22 cellular contexts compared by ENCODE assay signal in genomic region chr11:72745511-72745910, GRCh38.
"Had no signal": no experiment of that assay in that cellular context is flagged by ENCODE, and none has a peak within 500 bp of the region (broad histone marks: within the 10 kb centered on the region; RNA-seq: fewer than 3 reads in every experiment).

No MANE protein-coding gene starts in this region.

- H3K27me3 Mint-ChIP-seq: activated CD4-positive, alpha-beta T cell treated with anti-CD3 and anti-CD28 coated beads, Interleukin-2, amount 10 ng/mL, durations not matched to agents 24 days and 14 days; activated naive CD8-positive, alpha-beta T cell treated with anti-CD3 and anti-CD28 coated beads for 36 hours had no signal

- H3K4me1 ChIP-seq: parathyroid adenoma had no signal

- H3K27ac ChIP-seq: body of pancreas, esophagus muscularis mucosa, hepatocyte, parathyroid adenoma, suprapubic skin had no signal

- H3K9me3 Mint-ChIP-seq: activated CD4-positive, alpha-beta T cell treated with anti-CD3 and anti-CD28 coated beads, Interleukin-2, amount 10 ng/mL, durations not matched to agents 24 days and 14 days; activated naive CD8-positive, alpha-beta T cell treated with anti-CD3 and anti-CD28 coated beads for 36 hours; activated T-cell treated with anti-CD3 and anti-CD28 coated beads, Interleukin-2, amount 50 U/mL, for 72 hours had no signal

- H3K27ac Mint-ChIP-seq: activated CD4-positive, alpha-beta T cell treated with anti-CD3 and anti-CD28 coated beads, Interleukin-2, amount 10 ng/mL, durations not matched to agents 24 days and 14 days; activated CD8-positive, alpha-beta T cell treated with anti-CD3 and anti-CD28 coated beads, Interleukin-2, amount 10 ng/mL, durations not matched to agents 7 days and 5 days; activated naive CD8-positive, alpha-beta T cell treated with anti-CD3 and anti-CD28 coated beads for 36 hours; activated T-cell treated with anti-CD3 and anti-CD28 coated beads, Interleukin-2, amount 50 U/mL, for 72 hours had no signal

- ATAC-seq: activated CD8-positive, alpha-beta T cell treated with anti-CD3 and anti-CD28 coated beads, Interleukin-2, amount 10 ng/mL, durations not matched to agents 7 days and 5 days; activated T-cell treated with anti-CD3 and anti-CD28 coated beads, Interleukin-2, amount 50 U/mL, for 72 hours; body of pancreas; stimulated activated naive CD8-positive, alpha-beta T cell treated with anti-CD3 and anti-CD28 coated beads, Interleukin-15, Interleukin-2, amounts not matched to agents 100 U/mL and 50 U/mL, for 24 hours had no signal

- H3K36me3 ChIP-seq: esophagus muscularis mucosa, suprapubic skin, upper lobe of left lung had no signal

- H3K4me3 ChIP-seq: body of pancreas, coronary artery, esophagus muscularis mucosa, hepatocyte, suprapubic skin, upper lobe of left lung had no signal

- DNase-seq: activated CD4-positive, alpha-beta T cell treated with anti-CD3 and anti-CD28 coated beads, Interleukin-2, amount 10 ng/mL, durations not matched to agents 24 days and 14 days; activated CD4-positive, CD25-positive, alpha-beta regulatory T cell; activated CD8-positive, alpha-beta memory T cell treated with anti-CD3 and anti-CD28 coated beads, Interleukin-2, amount 50 U/mL, for 4 hours; activated CD8-positive, alpha-beta T cell treated with anti-CD3 and anti-CD28 coated beads, Interleukin-2, amount 10 ng/mL, durations not matched to agents 7 days and 5 days; activated gamma-delta T cell; activated naive CD8-positive, alpha-beta T cell treated with anti-CD3 and anti-CD28 coated beads for 36 hours; activated T-cell treated with anti-CD3 and anti-CD28 coated beads, Interleukin-2, amount 50 U/mL, for 72 hours; amygdala; body of pancreas; central memory CD4-positive, alpha-beta T cell; kidney glomerular epithelial cell; midbrain; stimulated activated CD4-positive, alpha-beta T cell treated with anti-CD3 and anti-CD28 coated beads, Interleukin-15, amount 100 ng/mL, for 24 hours; stimulated activated CD4-positive, alpha-beta T cell treated with anti-CD3 and anti-CD28 coated beads, Interleukin-4, amount 100 ng/mL, for 24 hours; stimulated activated naive CD8-positive, alpha-beta T cell treated with anti-CD3 and anti-CD28 coated beads, Interleukin-15, Interleukin-2, amounts not matched to agents 100 U/mL and 50 U/mL, for 24 hours; SW 1271; upper lobe of left lung had no signal

- H3K36me3 Mint-ChIP-seq: activated naive CD8-positive, alpha-beta T cell treated with anti-CD3 and anti-CD28 coated beads for 36 hours had no signal

- H3K4me3 Mint-ChIP-seq: activated CD4-positive, alpha-beta T cell treated with anti-CD3 and anti-CD28 coated beads, Interleukin-2, amount 10 ng/mL, durations not matched to agents 24 days and 14 days; activated CD8-positive, alpha-beta T cell treated with anti-CD3 and anti-CD28 coated beads, Interleukin-2, amount 10 ng/mL, durations not matched to agents 7 days and 5 days; activated naive CD8-positive, alpha-beta T cell treated with anti-CD3 and anti-CD28 coated beads for 36 hours; activated T-cell treated with anti-CD3 and anti-CD28 coated beads, Interleukin-2, amount 50 U/mL, for 72 hours had no signal

- H3K27me3 ChIP-seq: body of pancreas, esophagus muscularis mucosa, hepatocyte, suprapubic skin, upper lobe of left lung had no signal

- H3K9me3 ChIP-seq: body of pancreas, esophagus muscularis mucosa, suprapubic skin, upper lobe of left lung had no signal
